ENCODE assay signal across 11 cellular contexts in the genomic region with DNA sequence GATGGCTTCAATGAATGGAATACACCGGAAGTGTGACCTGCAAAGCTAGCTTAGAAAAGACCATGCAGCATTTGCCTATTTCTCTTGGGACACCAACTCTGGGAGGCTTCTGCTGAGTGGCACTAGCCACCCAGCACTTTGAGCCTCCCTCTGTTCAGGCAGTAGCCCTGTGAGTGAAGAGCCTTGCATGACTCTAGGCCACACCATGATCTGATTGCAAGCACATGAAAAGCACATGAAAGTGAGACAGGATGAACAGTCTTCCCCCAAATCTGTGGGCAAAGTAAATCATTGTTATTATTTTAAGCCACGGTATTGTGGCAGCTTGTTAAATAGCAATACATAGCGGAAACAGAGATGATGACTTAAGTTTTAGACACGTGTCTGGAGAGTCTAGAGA. TPM values are rescaled to one million over a fixed set of nuclear protein-coding genes. Genes with fewer than 3 reads are reported as not detected.
A peak's percentile ranks its signal among the peaks of the same experiment; 100 is the strongest.
DNase-seq lines count a peak whose midpoint lies in the region; ATAC-seq and TF ChIP-seq lines count a peak whose summit lies in the region.
"Had no signal": no experiment of that assay in that cellular context is flagged by ENCODE, and none has a peak within 500 bp of the region (broad histone marks: within the 10 kb centered on the region; RNA-seq: fewer than 3 reads in every experiment).

No MANE protein-coding gene starts in this region.

- TF ChIP-seq EP300 in ovary (IDR thresholded peaks at IDR 0.05) = no peak

- no peak for TF ChIP-seq POLR2A in ovary (IDR thresholded peaks at IDR 0.05)

- H3K27ac ChIP-seq in ovary = no peak overlapping the region

- intact Hi-C loops in ovary (cut with DNase I) = no loop called here

- no peaks in the 10 kb centered on the region for H3K36me3 ChIP-seq in ovary

- peak; percentile 55 for DNase-seq in activated CD4-positive, alpha-beta T cell treated with anti-CD3 and anti-CD28 coated beads for 48 hours
- no peak for DNase-seq in activated CD4-positive, alpha-beta T cell treated with anti-CD3 and anti-CD28 coated beads for 1 hour
- peak; percentile 42 for DNase-seq in T-helper 22 cell (ENCODE audit: low read depth)
- peak; percentile 55 for DNase-seq in stimulated activated CD8-positive, alpha-beta memory T cell treated with anti-CD3 and anti-CD28 coated beads, Interleukin-4, amount 100 ng/mL, for 48 hours
- DNase-seq in ovary = no peak
- no peak for DNase-seq in superior temporal gyrus (ENCODE audit: extremely low spot score)
- DNase-seq in NCI-H446 (lab: John Stamatoyannopoulos, UW) = no peak
- DNase-seq: hypothalamus, NCI-H526, nucleus accumbens had no signal

- H3K9me3 ChIP-seq in ovary = no peaks in the 10 kb centered on the region

- TF ChIP-seq CTCF in ovary (IDR thresholded peaks at IDR 0.05) = no peak

- WGBS in ovary, 3 donors = 57 to 76% (median 69%) methylated on average over 4 of the region's 4 CpGs

- H3K27me3 ChIP-seq in ovary = no peaks in the 10 kb centered on the region

- ATAC-seq in HG02678 (IDR thresholded peaks at IDR 0.05; ENCODE audit: unreplicated experiment) = peak; percentile 39

- H3K4me1 ChIP-seq in ovary (ENCODE audit: insufficient read depth) = no peaks in the 10 kb centered on the region

- no peak overlapping the region for H3K4me3 ChIP-seq in ovary

RNA-seq across cellular contexts. Expression of gene CD48, which starts 2.8 kb away (rescaled TPM):
- 1 to 10 TPM in 6 of 7 donors, under 1 TPM in 1; 0.61 to 4.4 (median 1.9) TPM for total RNA-seq in ovary
- 10 to 100 TPM in 1 of 2 donors, 1 to 10 TPM in 1; 2.5 to 17.6 TPM for polyA plus RNA-seq in ovary

RNA-seq across cellular contexts. Expression of gene SLAMF7, which starts 30.2 kb away (rescaled TPM):
- total RNA-seq in ovary = 1 to 10 TPM in 2 of 7 donors, under 1 TPM in 4, not detected in 1; 0.32 to 3.7 (median 0.84) TPM
- polyA plus RNA-seq in ovary = 1 to 10 TPM in 1 of 2 donors, under 1 TPM in 1; 0.36 to 7.3 TPM

Comparison
In these comparisons a context has a peak if more than half of its experiments do, and no peak if none do; other contexts are left out.
1. DNase-seq: peak in activated CD4-positive, alpha-beta T cell treated with anti-CD3 and anti-CD28 coated beads for 48 hours (single experiment), T-helper 22 cell (single experiment) and stimulated activated CD8-positive, alpha-beta memory T cell treated with anti-CD3 and anti-CD28 coated beads, Interleukin-4, amount 100 ng/mL, for 48 hours (single experiment); none in activated CD4-positive, alpha-beta T cell treated with anti-CD3 and anti-CD28 coated beads for 1 hour (single experiment), ovary (0 of 5), superior temporal gyrus (single experiment) and NCI-H446 (0 of 2).